In genomic region chr4:77310931-77311330, GRCh38 we compare ENCODE assay signal across 26 cellular contexts.
DNase-seq lines count a peak whose midpoint lies in the region; ATAC-seq and TF ChIP-seq lines count a peak whose summit lies in the region.
"Had no signal": no experiment of that assay in that cellular context is flagged by ENCODE, and none has a peak within 500 bp of the region (broad histone marks: within the 10 kb centered on the region; RNA-seq: fewer than 3 reads in every experiment).

No MANE protein-coding gene starts in this region.

- H3K9ac ChIP-seq in SK-N-SH: no peak overlapping the region
- H3K9ac ChIP-seq: neural progenitor cell had no signal

- H3K4me1 Mint-ChIP-seq in activated T-helper 2 cell treated with anti-CD3 and anti-CD28 coated beads, Interferon-gamma antibody, Interleukin-2, Interleukin-4, amounts not matched to agents 10 μg/mL and 5 μg/mL and 100 μg/mL, durations not matched to agents 14 hours and 24 hours and 36 hours (ENCODE audit: low read depth): no peaks in the 10 kb centered on the region
- H3K4me1 Mint-ChIP-seq: activated B cell treated with CpG ODN at 0.5 μM for 24 hours; activated naive CD4-positive, alpha-beta T cell treated with anti-CD3 and anti-CD28 coated beads, Interleukin-2, amount 50 U/mL, for 24 hours; neural progenitor cell had no signal

- DNase-seq in AG20443 (ENCODE audit: low spot score) (peak; percentile 54), LHCN-M2 (ENCODE audit: low read depth) (peak; percentile 9), glomerular visceral epithelial cell (ENCODE audit: extremely low spot score) (peak; percentile 62), non-pigmented ciliary epithelial cell (ENCODE audit: low read depth) (peak; percentile 9), RWPE1 (ENCODE audit: low spot score) (no peak), SK-N-SH (no peak)
- DNase-seq in activated T-helper 2 cell treated with anti-CD3 and anti-CD28 coated beads, Interferon-gamma antibody, Interleukin-2, Interleukin-4, amounts not matched to agents 10 μg/mL and 5 μg/mL and 100 μg/mL, durations not matched to agents 14 hours and 24 hours and 36 hours (ENCODE audit: low spot score): no peak
- DNase-seq: activated B cell treated with CpG ODN at 0.5 μM for 24 hours; activated CD4-positive, alpha-beta T cell treated with anti-CD3 and anti-CD28 coated beads, Interleukin-2, amount 50 U/mL, for 4 hours; aorta; DND-41; MM.1S; NCI-H1417; NCI-H2081 treated with DMSO at 0.1 percent for 48 hours; NCI-H446 treated with DMSO at 0.1 percent for 48 hours; SHP77; stimulated activated CD4-positive, alpha-beta T cell treated with anti-CD3 and anti-CD28 coated beads, Interleukin-2, amount 100 ng/mL, for 24 hours; SW 1271; upper lobe of right lung had no signal

- no peak for ATAC-seq in GM19397 (IDR thresholded peaks at IDR 0.05; ENCODE audit: unreplicated experiment)
- ATAC-seq: A549, K562, upper lobe of right lung had no signal

- H3K9me3 Mint-ChIP-seq in activated T-helper 2 cell treated with anti-CD3 and anti-CD28 coated beads, Interferon-gamma antibody, Interleukin-2, Interleukin-4, amounts not matched to agents 10 μg/mL and 5 μg/mL and 100 μg/mL, durations not matched to agents 14 hours and 24 hours and 36 hours: no peaks in the 10 kb centered on the region
- H3K9me3 Mint-ChIP-seq: activated naive CD4-positive, alpha-beta T cell treated with anti-CD3 and anti-CD28 coated beads, Interleukin-2, amount 50 U/mL, for 24 hours; neural progenitor cell had no signal

- POLR2A ChIA-PET in RWPE1 (lab: Yijun Ruan, JAX; ENCODE audit: low non-redundant PET) (no interaction called here), SK-N-SH (lab: Yijun Ruan, JAX) (no interaction called here)

- no peak overlapping the region for H3K4me2 ChIP-seq in SK-N-SH
- H3K4me2 ChIP-seq: A549, neural progenitor cell had no signal

- no peaks in the 10 kb centered on the region for H3K36me3 Mint-ChIP-seq in activated T-helper 2 cell treated with anti-CD3 and anti-CD28 coated beads, Interferon-gamma antibody, Interleukin-2, Interleukin-4, amounts not matched to agents 10 μg/mL and 5 μg/mL and 100 μg/mL, durations not matched to agents 14 hours and 24 hours and 36 hours (ENCODE audit: low read depth)
- H3K36me3 Mint-ChIP-seq: activated naive CD4-positive, alpha-beta T cell treated with anti-CD3 and anti-CD28 coated beads, Interleukin-2, amount 50 U/mL, for 24 hours; neural progenitor cell had no signal

- H3K27me3 ChIP-seq in SK-N-SH (ENCODE audit: insufficient read depth): no peaks in the 10 kb centered on the region
- H3K27me3 ChIP-seq: neural progenitor cell, upper lobe of right lung had no signal

- TF ChIP-seq CTCF in RWPE1 (conservative IDR thresholded peaks at IDR 0.05; ENCODE audit: low read depth) (no peak), SK-N-SH (IDR thresholded peaks at IDR 0.05) (no peak)

- CTCF ChIA-PET in RWPE1 (lab: Yijun Ruan, JAX): no interaction called here
- CTCF ChIA-PET in SK-N-SH (lab: Yijun Ruan, JAX): no interaction called here

- H3K9me2 ChIP-seq in SK-N-SH: no peaks in the 10 kb centered on the region

- no peaks in the 10 kb centered on the region for H3K9me3 ChIP-seq in SK-N-SH
- H3K9me3 ChIP-seq: A549, prostate gland, upper lobe of right lung had no signal

- intact Hi-C loops in activated T-helper 2 cell treated with anti-CD3 and anti-CD28 coated beads, Interferon-gamma antibody, Interleukin-2, Interleukin-4, amounts not matched to agents 10 μg/mL and 5 μg/mL and 100 μg/mL, durations not matched to agents 14 hours and 24 hours and 36 hours (cut with micrococcal nuclease): no loop called here

- TF ChIP-seq RAD21 in SK-N-SH (IDR thresholded peaks at IDR 0.05; ENCODE audit: low read length): no peak

- H3K4me1 ChIP-seq in SK-N-SH (ENCODE audit: control insufficient read depth in 1 of 2, insufficient read depth in 2 of 2, low read depth in 1 of 2, low read length in 1 of 2): no peaks in the 10 kb centered on the region
- H3K4me1 ChIP-seq: A549, neural progenitor cell, prostate gland, upper lobe of right lung had no signal

- no peak overlapping the region for H3K27ac ChIP-seq in RWPE1
- no peak overlapping the region for H3K27ac ChIP-seq in SK-N-SH (ENCODE audit: low read depth in 2 of 2, low read length in 1 of 2)
- H3K27ac ChIP-seq: A549, neural progenitor cell, prostate gland, skin epidermis, upper lobe of right lung had no signal

- no peak overlapping the region for H2AFZ ChIP-seq in SK-N-SH (ENCODE audit: low read depth)
- H2AFZ ChIP-seq: neural progenitor cell had no signal

- no peak overlapping the region for H3K4me3 Mint-ChIP-seq in activated T-helper 2 cell treated with anti-CD3 and anti-CD28 coated beads, Interferon-gamma antibody, Interleukin-2, Interleukin-4, amounts not matched to agents 10 μg/mL and 5 μg/mL and 100 μg/mL, durations not matched to agents 14 hours and 24 hours and 36 hours (ENCODE audit: low read depth)
- H3K4me3 Mint-ChIP-seq: activated B cell treated with CpG ODN at 0.5 μM for 24 hours; activated naive CD4-positive, alpha-beta T cell treated with anti-CD3 and anti-CD28 coated beads, Interleukin-2, amount 50 U/mL, for 24 hours; neural progenitor cell had no signal

- no peak for TF ChIP-seq EP300 in SK-N-SH (IDR thresholded peaks at IDR 0.05; ENCODE audit: borderline replicate concordance in 1 of 2, low read depth in 1 of 2, low read length in 1 of 2)

- peaks cover 1% of the 10 kb centered on the region for H3K27me3 Mint-ChIP-seq in activated T-helper 2 cell treated with anti-CD3 and anti-CD28 coated beads, Interferon-gamma antibody, Interleukin-2, Interleukin-4, amounts not matched to agents 10 μg/mL and 5 μg/mL and 100 μg/mL, durations not matched to agents 14 hours and 24 hours and 36 hours (ENCODE audit: low read depth)
- H3K27me3 Mint-ChIP-seq: activated B cell treated with CpG ODN at 0.5 μM for 24 hours had no signal

- no peaks in the 10 kb centered on the region for H3F3A ChIP-seq in SK-N-SH (replicated peaks; ENCODE audit: insufficient read depth)

- no peaks in the 10 kb centered on the region for H3K79me2 ChIP-seq in SK-N-SH (ENCODE audit: insufficient read depth)

- H3K27ac Mint-ChIP-seq in activated T-helper 2 cell treated with anti-CD3 and anti-CD28 coated beads, Interferon-gamma antibody, Interleukin-2, Interleukin-4, amounts not matched to agents 10 μg/mL and 5 μg/mL and 100 μg/mL, durations not matched to agents 14 hours and 24 hours and 36 hours: no peak overlapping the region
- H3K27ac Mint-ChIP-seq: activated B cell treated with CpG ODN at 0.5 μM for 24 hours; activated naive CD4-positive, alpha-beta T cell treated with anti-CD3 and anti-CD28 coated beads, Interleukin-2, amount 50 U/mL, for 24 hours; neural progenitor cell had no signal

- H3K36me3 ChIP-seq in SK-N-SH (replicated peaks in 1 of 2; ENCODE audit: control insufficient read depth in 1 of 2, insufficient read depth in 2 of 2, low read length in 1 of 2): no peaks in the 10 kb centered on the region
- H3K36me3 ChIP-seq: neural progenitor cell, prostate gland, upper lobe of right lung had no signal

- H3K4me3 ChIP-seq in SK-N-SH (ENCODE audit: low read depth in 2 of 2, low read length in 1 of 2): no peak overlapping the region
- H3K4me3 ChIP-seq: A549, K562, neural progenitor cell, prostate gland, skin epidermis, upper lobe of right lung had no signal

- WGBS in SK-N-SH (ENCODE audit: low lambda C conversion rate): 3% methylated on average over 3 of the region's 3 CpGs

- no peaks in the 10 kb centered on the region for H4K20me1 ChIP-seq in SK-N-SH (ENCODE audit: insufficient read depth)

TF ChIP-seq in SK-N-SH, 30 proteins besides CTCF, POLR2A, EP300 and RAD21 (continues in another document):
- TF ChIP-seq TAF1 (IDR thresholded peaks at IDR 0.05; ENCODE audit: borderline replicate concordance, low read depth, low read length) (no peak), IRF3 (IDR thresholded peaks at IDR 0.05; ENCODE audit: low read depth, low read length) (no peak), NRF1 (IDR thresholded peaks at IDR 0.05; ENCODE audit: low read depth, low read length) (no peak), GATA2 (CRISPR knock-in tag; IDR thresholded peaks at IDR 0.05) (no peak), TEAD4 (IDR thresholded peaks at IDR 0.05; ENCODE audit: borderline replicate concordance, insufficient read depth) (no peak), CHD2 (IDR thresholded peaks at IDR 0.05; ENCODE audit: low read length, partially characterized antibody) (no peak), PBX3 (IDR thresholded peaks at IDR 0.05) (no peak), TCF12 (IDR thresholded peaks at IDR 0.05) (no peak), USF1 (IDR thresholded peaks at IDR 0.05; ENCODE audit: borderline replicate concordance, low read depth) (no peak), JUND (IDR thresholded peaks at IDR 0.05) (no peak)

Comparison
In these comparisons a context has a peak if more than half of its experiments do, and no peak if none do; other contexts are left out.
1. DNase-seq: peak in AG20443 (single experiment), LHCN-M2 (single experiment), glomerular visceral epithelial cell (single experiment) and non-pigmented ciliary epithelial cell (single experiment); none in activated T-helper 2 cell treated with anti-CD3 and anti-CD28 coated beads, Interferon-gamma antibody, Interleukin-2, Interleukin-4, amounts not matched to agents 10 μg/mL and 5 μg/mL and 100 μg/mL, durations not matched to agents 14 hours and 24 hours and 36 hours (single experiment), RWPE1 (single experiment) and SK-N-SH (single experiment).